ENCODE assay signal across 9 cellular contexts in the genomic region with DNA sequence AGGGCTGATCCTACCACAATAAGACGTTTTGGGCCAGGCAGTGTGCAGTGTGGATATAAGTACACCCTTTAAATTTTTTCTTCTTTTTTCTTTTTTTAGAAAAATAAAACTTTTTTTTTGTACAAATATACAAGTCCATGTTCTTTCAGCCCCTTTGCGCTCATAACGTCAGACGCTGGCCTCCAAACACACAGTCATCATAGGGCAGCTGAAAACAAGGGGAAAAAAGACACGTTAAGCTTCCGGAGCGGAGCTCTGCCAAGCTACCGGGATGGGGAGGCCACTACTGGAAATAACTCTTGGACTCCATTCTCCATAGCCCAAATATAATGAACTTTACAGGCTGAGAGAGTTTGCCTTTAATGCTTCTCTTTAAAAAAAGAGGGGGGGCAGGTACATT. TPM values are rescaled to one million over a fixed set of nuclear protein-coding genes. Genes with fewer than 3 reads are reported as not detected.
DNase-seq lines count a peak whose midpoint lies in the region; ATAC-seq and TF ChIP-seq lines count a peak whose summit lies in the region.
"Had no signal": no experiment of that assay in that cellular context is flagged by ENCODE, and none has a peak within 500 bp of the region (broad histone marks: within the 10 kb centered on the region; RNA-seq: fewer than 3 reads in every experiment).

No MANE protein-coding gene starts in this region.

- peak overlapping the region; percentile 97 for H3K4me3 Mint-ChIP-seq in activated CD4-positive, alpha-beta T cell treated with anti-CD3 and anti-CD28 coated beads, Interleukin-2, amount 10 ng/mL, durations not matched to agents 24 days and 14 days

- H3K27me3 ChIP-seq in lung (ENCODE audit: control insufficient read depth, insufficient read depth): no peaks in the 10 kb centered on the region
- no peaks in the 10 kb centered on the region for H3K27me3 ChIP-seq in thyroid gland
- H3K27me3 ChIP-seq in WERI-Rb-1 (ENCODE audit: insufficient read depth, low read depth, severe bottlenecking): no peaks in the 10 kb centered on the region

- no peaks in the 10 kb centered on the region for H3K9me3 Mint-ChIP-seq in activated CD4-positive, alpha-beta T cell treated with anti-CD3 and anti-CD28 coated beads, Interleukin-2, amount 10 ng/mL, durations not matched to agents 24 days and 14 days

- no peak for TF ChIP-seq CTCF in cardiac fibroblast (IDR thresholded peaks at IDR 0.05; ENCODE audit: low read depth, low read length)
- no peak for TF ChIP-seq CTCF in lung (IDR thresholded peaks at IDR 0.05; ENCODE audit: control extremely low read depth, extremely low read depth)
- TF ChIP-seq CTCF in thyroid gland (IDR thresholded peaks at IDR 0.05): no peak
- TF ChIP-seq CTCF in WERI-Rb-1 (IDR thresholded peaks at IDR 0.05; ENCODE audit: low read depth, low read length): no peak

- H3K27ac ChIP-seq in lung (ENCODE audit: low read depth in 1 of 2, low read length in 1 of 2) (peak overlapping the region; percentile 66 to 91), thyroid gland (peak overlapping the region; percentile 76 to 100 (median 96)), WERI-Rb-1 (no peak overlapping the region)

- peak; percentile 67 for DNase-seq in activated CD4-positive, alpha-beta T cell treated with anti-CD3 and anti-CD28 coated beads, Interleukin-2, amount 10 ng/mL, durations not matched to agents 24 days and 14 days
- no peak for DNase-seq in activated CD4-positive, alpha-beta T cell treated with anti-CD3 and anti-CD28 coated beads, Interleukin-2, amount 50 U/mL, for 1 hour
- DNase-seq in cardiac fibroblast (ENCODE audit: low read depth in 2 of 2) (peak; percentile 66 to 67), lung (ENCODE audit: low spot score) (no peak), thyroid gland (peak in 1 of 2 donors; percentile 30), WERI-Rb-1 (no peak)
- DNase-seq: ACHN had no signal

- intact Hi-C loops in activated CD4-positive, alpha-beta T cell treated with anti-CD3 and anti-CD28 coated beads, Interleukin-2, amount 10 ng/mL, durations not matched to agents 24 days and 14 days (cut with micrococcal nuclease): no loop called here
- intact Hi-C loops in thyroid gland (cut with DNase I): loop anchor here (5.0 kb wide), 1 partner anchor 65 kb away; no protein-coding TSS in a partner anchor

- no peaks in the 10 kb centered on the region for H3K27me3 Mint-ChIP-seq in activated CD4-positive, alpha-beta T cell treated with anti-CD3 and anti-CD28 coated beads, Interleukin-2, amount 10 ng/mL, durations not matched to agents 24 days and 14 days

- ATAC-seq in lung (ENCODE audit: insufficient read depth, low FRiP score) (no peak), HG03521 (IDR thresholded peaks at IDR 0.05; ENCODE audit: unreplicated experiment) (no peak), HG02973 (IDR thresholded peaks at IDR 0.05; ENCODE audit: unreplicated experiment) (no peak)

- peaks cover 54% of the 10 kb centered on the region for H3K36me3 Mint-ChIP-seq in activated CD4-positive, alpha-beta T cell treated with anti-CD3 and anti-CD28 coated beads, Interleukin-2, amount 10 ng/mL, durations not matched to agents 24 days and 14 days (ENCODE audit: low read depth)

- H3K27ac Mint-ChIP-seq in activated CD4-positive, alpha-beta T cell treated with anti-CD3 and anti-CD28 coated beads, Interleukin-2, amount 10 ng/mL, durations not matched to agents 24 days and 14 days: peak overlapping the region; percentile 99

- 18 to 25% methylated on average over 8 of the region's 8 CpGs for WGBS in lung, 2 donors
- 38 to 51% methylated on average over 8 of the region's 8 CpGs for WGBS in thyroid gland, 2 donors

- peaks cover 21 to 25% of the 10 kb centered on the region in 2 donors for H3K36me3 ChIP-seq in lung (ENCODE audit: control insufficient read depth in 2 of 2, insufficient read depth in 2 of 2, low read length in 2 of 2)
- peaks cover 36 to 38% of the 10 kb centered on the region in 2 donors for H3K36me3 ChIP-seq in thyroid gland
- H3K36me3 ChIP-seq in WERI-Rb-1: peaks cover 43% of the 10 kb centered on the region

- H3K4me1 Mint-ChIP-seq in activated CD4-positive, alpha-beta T cell treated with anti-CD3 and anti-CD28 coated beads, Interleukin-2, amount 10 ng/mL, durations not matched to agents 24 days and 14 days: peaks cover 55% of the 10 kb centered on the region

- no peak for TF ChIP-seq POLR2A in thyroid gland (IDR thresholded peaks at IDR 0.05)

- H3K9me3 ChIP-seq in lung (ENCODE audit: control insufficient read depth in 2 of 2, insufficient read depth in 1 of 2, low read length in 1 of 2) (no peaks in the 10 kb centered on the region), thyroid gland (no peaks in the 10 kb centered on the region), WERI-Rb-1 (ENCODE audit: severe bottlenecking) (no peaks in the 10 kb centered on the region)

- H3K4me3 ChIP-seq in cardiac fibroblast (replicated peaks in 1 of 2; ENCODE audit: low read depth in 2 of 2, low read length in 2 of 2) (peak overlapping the region; percentile 71 to 94), lung (peak overlapping the region; percentile 85), thyroid gland (replicated peaks in 1 of 3) (peak overlapping the region in 2 of 3 donors; percentile 53 to 67), WERI-Rb-1 (ENCODE audit: low read depth, low read length) (no peak overlapping the region)

- H3K4me1 ChIP-seq in lung (ENCODE audit: control insufficient read depth in 2 of 2, insufficient read depth in 2 of 2, low read length in 2 of 2) (peaks cover 8 to 21% of the 10 kb centered on the region in 2 donors), thyroid gland (peaks cover 55 to 73% of the 10 kb centered on the region in 2 donors)

RNA-seq across cellular contexts. Expression of gene NFKBIA, which starts 2.7 kb away (rescaled TPM):
- total RNA-seq in activated CD4-positive, alpha-beta T cell treated with anti-CD3 and anti-CD28 coated beads, Interleukin-2, amount 10 ng/mL, durations not matched to agents 24 days and 14 days: 506 and 534 TPM in 2 replicates
- total RNA-seq in lung (100 to 1,000 TPM; 312 to 574 TPM), thyroid gland (100 to 1,000 TPM; 200 to 434 (median 356) TPM)
- polyA plus RNA-seq in lung: 1,000 to 10,000 TPM in 1 of 2 donors, 100 to 1,000 TPM in 1; 182 to 1,327 TPM

Comparison
In these comparisons a context has a peak if more than half of its experiments do, and no peak if none do; other contexts are left out.
1. DNase-seq: peak in activated CD4-positive, alpha-beta T cell treated with anti-CD3 and anti-CD28 coated beads, Interleukin-2, amount 10 ng/mL, durations not matched to agents 24 days and 14 days (single experiment) and cardiac fibroblast (2 of 2); none in activated CD4-positive, alpha-beta T cell treated with anti-CD3 and anti-CD28 coated beads, Interleukin-2, amount 50 U/mL, for 1 hour (single experiment), lung (single experiment) and WERI-Rb-1 (single experiment).